ENCODE assay signal across 22 cellular contexts in genomic region chr17:39169101-39169500, GRCh38. TPM values are rescaled to one million over a fixed set of nuclear protein-coding genes. Genes with fewer than 3 reads are reported as not detected.
DNase-seq lines count a peak whose midpoint lies in the region; ATAC-seq and TF ChIP-seq lines count a peak whose summit lies in the region.
"Had no signal": no experiment of that assay in that cellular context is flagged by ENCODE, and none has a peak within 500 bp of the region (broad histone marks: within the 10 kb centered on the region; RNA-seq: fewer than 3 reads in every experiment).

No MANE protein-coding gene starts in this region.

- no peaks in the 10 kb centered on the region for H3K27me3 Mint-ChIP-seq in natural killer cell (ENCODE audit: low read depth in 2 of 2)
- no peaks in the 10 kb centered on the region for H3K27me3 Mint-ChIP-seq in natural killer cell treated with Interleukin-12 subunit alpha and Interleukin-12 subunit beta and Interleukin-15 and Interleukin-18, amount 100 ng/mL, for 72 hours
- H3K27me3 Mint-ChIP-seq in activated B cell treated with CpG ODN at 0.5 μM for 24 hours: peaks cover 45% of the 10 kb centered on the region
- H3K27me3 Mint-ChIP-seq in endodermal cell (ENCODE audit: insufficient read depth): peaks cover 42% of the 10 kb centered on the region

- TF ChIP-seq POLR2A in prostate gland (IDR thresholded peaks at IDR 0.05): no peak

- H3K36me3 ChIP-seq in endodermal cell (ENCODE audit: control insufficient read depth, insufficient read depth, low read length) (no peaks in the 10 kb centered on the region), prostate gland (no peaks in the 10 kb centered on the region)
- H3K36me3 ChIP-seq: MG63, Peyer's patch had no signal

- no peak overlapping the region for H3K9ac ChIP-seq in endodermal cell (ENCODE audit: extremely low read depth, low read length, poor library complexity, severe bottlenecking)

- POLR2A ChIA-PET in activated B cell treated with CpG ODN at 0.5 μM for 24 hours (lab: Charles Lee): interaction anchor here (0.6 to 0.9 kb wide), 2 partner anchors 39 to 349 kb away, joined by 4 to 8 read pairs; no protein-coding TSS in a partner anchor

- CTCF ChIA-PET in activated B cell treated with CpG ODN at 0.5 μM for 24 hours (lab: Charles Lee): no interaction called here

- no peak for TF ChIP-seq CTCF in natural killer cell (IDR thresholded peaks at IDR 0.05)
- no peak for TF ChIP-seq CTCF in activated B cell treated with CpG ODN at 0.5 μM for 24 hours (IDR thresholded peaks at IDR 0.05)
- TF ChIP-seq CTCF in endodermal cell (conservative IDR thresholded peaks at IDR 0.05): no peak
- no peak for TF ChIP-seq CTCF in prostate gland (IDR thresholded peaks at IDR 0.05)

- H3K27me3 ChIP-seq in endodermal cell (ENCODE audit: control insufficient read depth, insufficient read depth, low read length, poor library complexity, severe bottlenecking) (peaks cover 24% of the 10 kb centered on the region), prostate gland (replicated peaks; ENCODE audit: insufficient read depth) (no peaks in the 10 kb centered on the region)
- H3K27me3 ChIP-seq: Peyer's patch had no signal

- WGBS in endodermal cell (ENCODE audit: insufficient coverage in 1 of 2, insufficient read length in 1 of 2), 2 experiments: 95 to 97% methylated on average over 14 of the region's 14 CpGs
- 77% methylated on average over 14 of the region's 14 CpGs for WGBS in prostate gland

- H3K4me1 ChIP-seq in endodermal cell (ENCODE audit: control insufficient read depth, insufficient read depth, low read length) (no peaks in the 10 kb centered on the region), prostate gland (replicated peaks) (no peaks in the 10 kb centered on the region)

- H3K27ac Mint-ChIP-seq in natural killer cell (no peak overlapping the region), activated B cell treated with CpG ODN at 0.5 μM for 24 hours (peak overlapping the region; percentile 3), endodermal cell (no peak overlapping the region)
- H3K27ac Mint-ChIP-seq in natural killer cell treated with Interleukin-12 subunit alpha and Interleukin-12 subunit beta and Interleukin-15 and Interleukin-18, amount 100 ng/mL, for 72 hours: no peak overlapping the region

- H3K36me3 Mint-ChIP-seq in natural killer cell (no peaks in the 10 kb centered on the region), activated B cell treated with CpG ODN at 0.5 μM for 24 hours (ENCODE audit: low read depth) (peaks cover 3% of the 10 kb centered on the region), endodermal cell (ENCODE audit: low read depth) (no peaks in the 10 kb centered on the region)
- H3K36me3 Mint-ChIP-seq in natural killer cell treated with Interleukin-12 subunit alpha and Interleukin-12 subunit beta and Interleukin-15 and Interleukin-18, amount 100 ng/mL, for 72 hours: no peaks in the 10 kb centered on the region
- H3K36me3 Mint-ChIP-seq: IgD-negative memory B cell had no signal

- ATAC-seq in natural killer cell (no peak), activated B cell treated with CpG ODN at 0.5 μM for 24 hours (ENCODE audit: low read depth) (no peak), HG02973 (IDR thresholded peaks at IDR 0.05; ENCODE audit: unreplicated experiment) (no peak)
- no peak for ATAC-seq in natural killer cell treated with Interleukin-12 subunit alpha and Interleukin-12 subunit beta and Interleukin-15 and Interleukin-18, amount 100 ng/mL, for 72 hours
- ATAC-seq: SK-N-SH treated with all-trans-retinoic acid at 6 μM for 48 hours had no signal

- DNase-seq in natural killer cell (no peak), NOMO-1 treated with DMSO at 0.1 percent for 48 hours (lab: John Stamatoyannopoulos, UW; ENCODE audit: unreplicated experiment) (peak; percentile 66), activated B cell treated with CpG ODN at 0.5 μM for 24 hours (no peak), COR-L47 (lab: John Stamatoyannopoulos, UW) (no peak), endodermal cell (no peak), prostate gland (ENCODE audit: low spot score) (no peak)
- DNase-seq in natural killer cell treated with Interleukin-12 subunit alpha and Interleukin-12 subunit beta and Interleukin-15 and Interleukin-18, amount 100 ng/mL, for 72 hours (ENCODE audit: low spot score): no peak
- DNase-seq: 8988T, DMS53, EL, GF-D8, Kasumi-1, MG63, NCI-H1694, NCI-H2081 treated with DMSO at 0.1 percent for 48 hours, NCI-H2171 treated with DMSO at 0.1 percent for 48 hours, NCI-H526, Peyer's patch had no signal

- H3K4me3 Mint-ChIP-seq in natural killer cell (peak overlapping the region; percentile 21), activated B cell treated with CpG ODN at 0.5 μM for 24 hours (no peak overlapping the region), endodermal cell (no peak overlapping the region)
- H3K4me3 Mint-ChIP-seq in natural killer cell treated with Interleukin-12 subunit alpha and Interleukin-12 subunit beta and Interleukin-15 and Interleukin-18, amount 100 ng/mL, for 72 hours: no peak overlapping the region

- intact Hi-C loops in natural killer cell (cut with micrococcal nuclease) (loop anchor here (5.0 kb wide), 1 partner anchor 63 kb away; no protein-coding TSS in a partner anchor), activated B cell treated with CpG ODN at 0.5 μM for 24 hours (cut with micrococcal nuclease) (no loop called here), prostate gland (cut with DNase I) (no loop called here)

- peaks cover 28 to 39% of the 10 kb centered on the region in 2 donors for H3K4me1 Mint-ChIP-seq in natural killer cell
- peaks cover 27 to 39% of the 10 kb centered on the region in 2 donors for H3K4me1 Mint-ChIP-seq in natural killer cell treated with Interleukin-12 subunit alpha and Interleukin-12 subunit beta and Interleukin-15 and Interleukin-18, amount 100 ng/mL, for 72 hours (ENCODE audit: low read depth in 2 of 2)
- H3K4me1 Mint-ChIP-seq in activated B cell treated with CpG ODN at 0.5 μM for 24 hours: peaks cover 23% of the 10 kb centered on the region
- peaks cover 10% of the 10 kb centered on the region for H3K4me1 Mint-ChIP-seq in endodermal cell

- H3K4me3 ChIP-seq in endodermal cell (ENCODE audit: low read length) (no peak overlapping the region), prostate gland (no peak overlapping the region)
- H3K4me3 ChIP-seq: MG63, Peyer's patch had no signal

- H3K9me3 ChIP-seq in endodermal cell (ENCODE audit: control insufficient read depth, low read length): no peaks in the 10 kb centered on the region
- H3K9me3 ChIP-seq in prostate gland: no peaks in the 10 kb centered on the region

- H3K27ac ChIP-seq in endodermal cell (ENCODE audit: low read depth, low read length) (no peak overlapping the region), prostate gland (no peak overlapping the region)
- H3K27ac ChIP-seq: C4-2B, Peyer's patch had no signal

- no peaks in the 10 kb centered on the region for H3K9me3 Mint-ChIP-seq in natural killer cell
- H3K9me3 Mint-ChIP-seq in natural killer cell treated with Interleukin-12 subunit alpha and Interleukin-12 subunit beta and Interleukin-15 and Interleukin-18, amount 100 ng/mL, for 72 hours: no peaks in the 10 kb centered on the region
- no peaks in the 10 kb centered on the region for H3K9me3 Mint-ChIP-seq in activated B cell treated with CpG ODN at 0.5 μM for 24 hours
- H3K9me3 Mint-ChIP-seq in endodermal cell: peaks cover 7% of the 10 kb centered on the region

RNA-seq across cellular contexts. Expression of gene ARL5C, which starts 3.1 kb away (rescaled TPM):
- under 1 TPM in 1 of 3 donors, not detected in 2; 0.33 TPM for total RNA-seq in natural killer cell
- not detected for total RNA-seq in natural killer cell treated with Interleukin-12 subunit alpha and Interleukin-12 subunit beta and Interleukin-15 and Interleukin-18, amount 100 ng/mL, for 72 hours
- not detected in 2 replicates for total RNA-seq in activated B cell treated with CpG ODN at 0.5 μM for 24 hours
- total RNA-seq in endodermal cell: not detected
- polyA plus RNA-seq in endodermal cell (2013, experiment 1 of 2): not detected
- not detected for polyA plus RNA-seq in endodermal cell (2013, experiment 2 of 2)
- total RNA-seq in prostate gland: not detected
- total RNA-seq: Peyer's patch had no signal
- polyA plus RNA-seq: IgD-negative memory B cell had no signal

RNA-seq across cellular contexts. Expression of gene PLXDC1, which starts 17.7 kb away (rescaled TPM):
- total RNA-seq in natural killer cell (10 to 100 TPM in 2 of 3 donors, 1 to 10 TPM in 1; 5.7 to 53.6 (median 15.9) TPM), activated B cell treated with CpG ODN at 0.5 μM for 24 hours (not detected in 2 replicates), endodermal cell (1 to 10 TPM; 9.0 TPM), prostate gland (1 to 10 TPM; 3.9 to 5.4 TPM)
- total RNA-seq in natural killer cell treated with Interleukin-12 subunit alpha and Interleukin-12 subunit beta and Interleukin-15 and Interleukin-18, amount 100 ng/mL, for 72 hours: under 1 TPM in 1 of 2 donors, not detected in 1; 0.43 TPM
- 2.3 TPM for polyA plus RNA-seq in endodermal cell (2013, experiment 1 of 2)
- 1.4 TPM for polyA plus RNA-seq in endodermal cell (2013, experiment 2 of 2)
- polyA plus RNA-seq: IgD-negative memory B cell had no signal

RNA-seq across cellular contexts. Expression of gene CACNB1, which starts 28.4 kb away (rescaled TPM):
- 10 to 100 TPM; 23.7 to 28.5 (median 28.1) TPM for total RNA-seq in natural killer cell
- total RNA-seq in natural killer cell treated with Interleukin-12 subunit alpha and Interleukin-12 subunit beta and Interleukin-15 and Interleukin-18, amount 100 ng/mL, for 72 hours: 10 to 100 TPM; 18.8 to 49.9 TPM
- 4.5 and 5.7 TPM in 2 replicates for total RNA-seq in activated B cell treated with CpG ODN at 0.5 μM for 24 hours
- total RNA-seq in endodermal cell: 10 to 100 TPM; 12.2 to 13.2 TPM
- 15.9 TPM for polyA plus RNA-seq in endodermal cell (2013, experiment 1 of 2)
- polyA plus RNA-seq in endodermal cell (2013, experiment 2 of 2): 12.4 TPM
- total RNA-seq in prostate gland: 10 to 100 TPM in 1 of 2 donors, 1 to 10 TPM in 1; 3.4 to 17.8 TPM

RNA-seq across cellular contexts. Expression of gene RPL19, which starts 31.0 kb away (rescaled TPM):
- total RNA-seq in natural killer cell: 1,000 to 10,000 TPM; 1,182 to 1,484 (median 1,482) TPM
- total RNA-seq in natural killer cell treated with Interleukin-12 subunit alpha and Interleukin-12 subunit beta and Interleukin-15 and Interleukin-18, amount 100 ng/mL, for 72 hours: 1,000 to 10,000 TPM; 1,326 to 1,683 TPM
- total RNA-seq in activated B cell treated with CpG ODN at 0.5 μM for 24 hours: 3,324 and 3,891 TPM in 2 replicates
- total RNA-seq in endodermal cell: 1,000 to 10,000 TPM; 1,782 to 1,829 TPM
- 2,533 TPM for polyA plus RNA-seq in endodermal cell (2013, experiment 1 of 2)
- polyA plus RNA-seq in endodermal cell (2013, experiment 2 of 2): 2,401 TPM
- 1,000 to 10,000 TPM; 2,194 to 3,634 TPM for total RNA-seq in prostate gland

RNA-seq across cellular contexts. Expression of gene STAC2, which starts 56.6 kb away (rescaled TPM):
- not detected for total RNA-seq in natural killer cell
- under 1 TPM in 1 of 2 donors, not detected in 1; 0.12 TPM for total RNA-seq in natural killer cell treated with Interleukin-12 subunit alpha and Interleukin-12 subunit beta and Interleukin-15 and Interleukin-18, amount 100 ng/mL, for 72 hours
- total RNA-seq in activated B cell treated with CpG ODN at 0.5 μM for 24 hours: not detected in 2 replicates
- under 1 TPM; 0.35 to 0.46 TPM for total RNA-seq in endodermal cell
- polyA plus RNA-seq in endodermal cell (2013, experiment 1 of 2): 1.3 TPM
- polyA plus RNA-seq in endodermal cell (2013, experiment 2 of 2): 1.2 TPM
- total RNA-seq in prostate gland: 1 to 10 TPM; 3.9 to 4.8 TPM
- polyA plus RNA-seq: IgD-negative memory B cell had no signal
